Comparison of ENCODE assay signal across 23 cellular contexts in the genomic region with DNA sequence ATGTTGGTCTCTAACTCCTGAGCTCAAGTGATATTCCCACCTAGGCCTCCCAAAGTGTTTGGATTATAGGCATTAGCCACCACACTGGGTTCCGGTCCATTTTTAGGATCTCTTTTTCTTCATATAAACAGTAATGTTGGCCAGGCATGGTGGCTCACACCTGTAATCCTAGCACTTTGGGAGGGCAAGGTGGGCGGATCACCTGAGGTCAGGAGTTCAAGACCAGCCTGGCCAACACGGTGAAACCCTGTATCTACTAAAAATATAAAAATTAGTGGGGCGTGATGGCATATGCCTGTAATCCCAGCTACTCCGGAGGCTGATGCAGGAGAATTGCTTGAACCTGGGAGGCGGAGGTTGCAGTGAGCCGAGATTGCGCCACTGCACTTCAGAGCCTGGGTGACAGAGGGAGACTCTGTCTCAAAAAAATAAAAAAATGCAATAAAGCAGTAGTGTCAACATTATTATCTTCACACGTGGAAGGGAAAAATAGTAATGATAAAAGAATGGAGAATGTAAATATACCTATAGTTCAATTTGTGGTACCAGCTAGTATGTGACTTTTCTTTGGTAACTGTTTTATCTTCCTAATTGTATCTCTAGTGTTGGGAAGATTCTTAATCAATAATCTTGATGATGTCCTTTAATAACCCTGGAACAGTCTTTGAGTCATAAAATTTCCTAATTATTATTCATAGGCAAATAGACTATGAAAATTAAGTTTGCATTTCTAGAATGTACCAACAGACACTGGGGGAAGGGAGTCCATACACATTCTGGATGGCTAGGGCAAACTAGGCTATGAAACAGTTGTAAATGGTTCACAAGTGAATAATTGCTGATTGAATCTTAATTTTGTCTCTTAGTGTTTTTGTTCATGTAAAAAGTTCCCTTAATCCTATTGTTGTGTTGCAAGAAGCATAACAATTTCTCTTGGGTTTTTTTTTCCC. TPM values are rescaled to one million over a fixed set of nuclear protein-coding genes. Genes with fewer than 3 reads are reported as not detected.
A peak's percentile ranks its signal among the peaks of the same experiment; 100 is the strongest.
DNase-seq lines count a peak whose midpoint lies in the region; ATAC-seq, FAIRE-seq and TF ChIP-seq lines count a peak whose summit lies in the region.
"Had no signal": no experiment of that assay in that cellular context is flagged by ENCODE, and none has a peak within 500 bp of the region (broad histone marks: within the 10 kb centered on the region; RNA-seq: fewer than 3 reads in every experiment).

No MANE protein-coding gene starts in this region.

- BruUV-seq in HepG2 (replicated peaks; lab: Mats Ljungman, UMichigan) = no TSS peak
- no TSS peak for BruUV-seq in K562 (replicated peaks; lab: Mats Ljungman, UMichigan)

- TF ChIP-seq RAD21 in HepG2 (CRISPR knock-in tag; IDR thresholded peaks at IDR 0.05) (no peak), K562 (CRISPR knock-in tag; conservative IDR thresholded peaks at IDR 0.05 in 1 of 2, IDR thresholded peaks at IDR 0.05 in 1 of 2) (no peak)

- peaks cover 18% of the 10 kb centered on the region for H4K20me1 ChIP-seq in HepG2 (ENCODE audit: insufficient read depth, low read length)
- no peaks in the 10 kb centered on the region for H4K20me1 ChIP-seq in K562 (replicated peaks; ENCODE audit: control insufficient read depth, insufficient read depth, low read length)

- DNase-seq in HepG2 (ENCODE audit: low spot score) (no peak), right lobe of liver (no peak), K562 (ENCODE audit: extremely low read depth in 1 of 4, low spot score in 3 of 4) (no peak), lower lobe of right lung (no peak), EL (no peak)
- DNase-seq in naive thymus-derived CD8-positive, alpha-beta T cell = no peak
- DNase-seq: ACHN; activated CD4-positive, CD25-positive, alpha-beta regulatory T cell; activated naive CD4-positive, alpha-beta T cell treated with anti-CD3 and anti-CD28 coated beads, Interleukin-2, amount 50 U/mL, for 16 hours; C1 segment of cervical spinal cord; KBM-7; NCI-H1048; NCI-H2029; RPMI8226; uterus had no signal

- no peak overlapping the region for H2AFZ ChIP-seq in HepG2 (ENCODE audit: low read length)
- H2AFZ ChIP-seq in K562 (ENCODE audit: low read depth, low read length) = no peak overlapping the region
- H2AFZ ChIP-seq: neural progenitor cell had no signal

- no peaks in the 10 kb centered on the region for H3K9me3 Mint-ChIP-seq in naive thymus-derived CD8-positive, alpha-beta T cell
- H3K9me3 Mint-ChIP-seq: central memory CD8-positive, alpha-beta T cell; neural progenitor cell had no signal

- H3K36me3 ChIP-seq in HepG2 (replicated peaks in 1 of 2; ENCODE audit: control insufficient read depth in 1 of 2, insufficient read depth in 2 of 2, low read length in 2 of 2) = peaks cover 3 to 19% of the 10 kb centered on the region in 2 experiments
- H3K36me3 ChIP-seq in right lobe of liver = no peaks in the 10 kb centered on the region
- peaks cover 37% of the 10 kb centered on the region for H3K36me3 ChIP-seq in K562 (ENCODE audit: control insufficient read depth, insufficient read depth, low read length)
- no peaks in the 10 kb centered on the region for H3K36me3 ChIP-seq in lower lobe of right lung
- H3K36me3 ChIP-seq: prostate gland had no signal

- H3K9me3 ChIP-seq in HepG2 (ENCODE audit: low read length) (no peaks in the 10 kb centered on the region), right lobe of liver (no peaks in the 10 kb centered on the region), K562 (replicated peaks; ENCODE audit: control insufficient read depth, insufficient read depth, low read depth, low read length) (no peaks in the 10 kb centered on the region), lower lobe of right lung (no peaks in the 10 kb centered on the region)
- H3K9me3 ChIP-seq: prostate gland, uterus had no signal

- intact Hi-C loops in HepG2 (cut with micrococcal nuclease; ENCODE audit: unreplicated experiment) = no loop called here
- intact Hi-C loops in right lobe of liver (cut with DNase I) = no loop called here
- intact Hi-C loops in K562 (cut with micrococcal nuclease) = loop anchor here (5.0 kb wide), 1 partner anchor 43 kb away; a partner anchor contains a TSS
- intact Hi-C loops in lower lobe of right lung (cut with DNase I) = no loop called here

- H3K36me3 Mint-ChIP-seq in naive thymus-derived CD8-positive, alpha-beta T cell = peaks cover 0 to 23% (median 2%) of the 10 kb centered on the region in 3 donors

- 71% methylated on average over 9 of the region's 9 CpGs for WGBS in HepG2 (ENCODE audit: low lambda C conversion rate)
- 83% methylated on average over 7 of the region's 9 CpGs for WGBS in right lobe of liver (ENCODE audit: insufficient coverage, low coverage, low lambda C conversion rate, missing lambda C conversion rate)
- WGBS in K562 (ENCODE audit: insufficient coverage, low coverage, missing lambda C conversion rate) = 65% methylated on average over 9 of the region's 9 CpGs

- H3K27ac ChIP-seq in HepG2 (ENCODE audit: extremely low read length, insufficient read depth, low read length) (no peak overlapping the region), right lobe of liver (no peak overlapping the region), K562 (ENCODE audit: extremely low read depth, low read depth, low read length) (peak overlapping the region; percentile 55; the same call in 2 of the 3 replicates), lower lobe of right lung (peak overlapping the region; percentile 26)
- H3K27ac ChIP-seq: prostate gland, uterus had no signal

- POLR2A ChIA-PET in HepG2 (lab: Yijun Ruan, JAX) = interaction anchor here (2.6 to 5.1 kb wide), 2 partner anchors 9 to 12 kb away, joined by 13 to 53 read pairs; no protein-coding TSS in a partner anchor
- POLR2A ChIA-PET in K562 (lab: Yijun Ruan, JAX) = interaction anchor here (1.3 to 2.8 kb wide), 2 partner anchors 10 to 36 kb away, joined by 3 to 10 read pairs; no protein-coding TSS in a partner anchor
- POLR2A ChIA-PET in naive thymus-derived CD8-positive, alpha-beta T cell (lab: Charles Lee) = interaction anchor here (1.0 kb wide), 1 partner anchor 55 kb away, joined by 4 read pairs; no protein-coding TSS in a partner anchor

- TF ChIP-seq EP300 in HepG2 (IDR thresholded peaks at IDR 0.05; ENCODE audit: low read depth in 2 of 2, low read length in 2 of 2) = no peak
- TF ChIP-seq EP300 in HepG2 (CRISPR knock-in tag; IDR thresholded peaks at IDR 0.05; ENCODE audit: borderline replicate concordance) = no peak
- TF ChIP-seq EP300 in K562 (IDR thresholded peaks at IDR 0.05; ENCODE audit: low read length) = no peak

- no peaks in the 10 kb centered on the region for H3K9me1 ChIP-seq in K562 (ENCODE audit: control insufficient read depth, insufficient read depth, low read length)

- peaks cover 8 to 41% (median 38%) of the 10 kb centered on the region in 4 donors for H3K4me1 Mint-ChIP-seq in naive thymus-derived CD8-positive, alpha-beta T cell

- H3K4me3 Mint-ChIP-seq in naive thymus-derived CD8-positive, alpha-beta T cell = peak overlapping the region in 1 of 10 donors; percentile 14
- H3K4me3 Mint-ChIP-seq: central memory CD8-positive, alpha-beta T cell; neural progenitor cell had no signal

- peak overlapping the region in 1 of 10 donors; percentile 9 for H3K27ac Mint-ChIP-seq in naive thymus-derived CD8-positive, alpha-beta T cell
- H3K27ac Mint-ChIP-seq: neural progenitor cell had no signal

- FAIRE-seq in HepG2 (lab: Jason Lieb, UNC) = no peak
- no peak for FAIRE-seq in K562 (lab: Jason Lieb, UNC)
- FAIRE-seq: astrocyte had no signal

- H3K27me3 ChIP-seq in HepG2 (ENCODE audit: control insufficient read depth in 1 of 2, insufficient read depth in 2 of 2, low read length in 2 of 2) (no peaks in the 10 kb centered on the region; a peak in 1 of 5 replicates), right lobe of liver (no peaks in the 10 kb centered on the region), K562 (ENCODE audit: control insufficient read depth in 2 of 2, insufficient read depth in 2 of 2, low read length in 2 of 2) (no peaks in the 10 kb centered on the region), lower lobe of right lung (ENCODE audit: low read depth) (peaks cover 4% of the 10 kb centered on the region)
- H3K27me3 ChIP-seq: neural progenitor cell, uterus had no signal

- in situ Hi-C loops in HepG2 (cut with HindIII; ENCODE audit: extremely low pct_ligation_motif_present, low pct_unique_long_range_greater_than_20kb) = loop anchor here (25.0 kb wide), 1 partner anchor 98 kb away; no protein-coding TSS in a partner anchor
- in situ Hi-C loops in K562 (cut with MboI) = loop anchor here (10.0 kb wide), 1 partner anchor 250 kb away; no protein-coding TSS in a partner anchor

- TF ChIP-seq CTCF in HepG2 (CRISPR knock-in tag; IDR thresholded peaks at IDR 0.05) = no peak
- no peak for TF ChIP-seq CTCF in right lobe of liver (IDR thresholded peaks at IDR 0.05)
- TF ChIP-seq CTCF in K562 (IDR thresholded peaks at IDR 0.05 in 2 of 3, conservative IDR thresholded peaks at IDR 0.05 in 1 of 3; ENCODE audit: insufficient read depth in 2 of 3, low read depth in 1 of 3, low read length in 3 of 3) = no peak
- TF ChIP-seq CTCF in lower lobe of right lung (IDR thresholded peaks at IDR 0.05) = no peak

- TF ChIP-seq POLR2A in HepG2 (IDR thresholded peaks at IDR 0.05; ENCODE audit: insufficient read depth in 1 of 2, low read depth in 2 of 2, low read length in 2 of 2) (no peak), right lobe of liver (IDR thresholded peaks at IDR 0.05) (no peak), K562 (conservative IDR thresholded peaks at IDR 0.05) (no peak)

- no peaks in the 10 kb centered on the region for H3K27me3 Mint-ChIP-seq in naive thymus-derived CD8-positive, alpha-beta T cell
- H3K27me3 Mint-ChIP-seq: central memory CD8-positive, alpha-beta T cell had no signal

- peaks cover 81% of the 10 kb centered on the region for H3K4me1 ChIP-seq in HepG2 (ENCODE audit: insufficient read depth, low read length)
- H3K4me1 ChIP-seq in right lobe of liver = peaks cover 0 to 21% (median 8%) of the 10 kb centered on the region in 4 donors
- H3K4me1 ChIP-seq in K562 (replicated peaks in 1 of 2; ENCODE audit: control insufficient read depth in 2 of 2, insufficient read depth in 2 of 2, low read length in 2 of 2) = peaks cover 42 to 51% of the 10 kb centered on the region in 2 experiments
- H3K4me1 ChIP-seq in lower lobe of right lung = peaks cover 17% of the 10 kb centered on the region
- H3K4me1 ChIP-seq: uterus had no signal

- H3K79me2 ChIP-seq in HepG2 (ENCODE audit: insufficient read depth, low read length) (peaks cover 80% of the 10 kb centered on the region), K562 (ENCODE audit: control insufficient read depth, insufficient read depth, low read length) (peaks cover 86% of the 10 kb centered on the region)

- peak overlapping the region; percentile 23 for H3K4me2 ChIP-seq in HepG2 (ENCODE audit: low read depth, low read length)
- no peak overlapping the region for H3K4me2 ChIP-seq in K562 (ENCODE audit: insufficient read depth, low read length)

- CTCF ChIA-PET in HepG2 (lab: Yijun Ruan, JAX; ENCODE audit: low intra/inter-chr PET ratio, low total read pairs) = no interaction called here
- CTCF ChIA-PET in K562 (lab: Yijun Ruan, JAX; ENCODE audit: low intra/inter-chr PET ratio) = no interaction called here

- H3K9ac ChIP-seq in HepG2 (ENCODE audit: insufficient read depth, low read depth, low read length) (no peak overlapping the region), K562 (ENCODE audit: insufficient read depth in 1 of 2, low read depth in 2 of 2, low read length in 2 of 2) (peak overlapping the region in 1 of 2 experiments; percentile 4; a peak in 1 of 4 replicates)
- H3K9ac ChIP-seq: neural progenitor cell had no signal

- H3K4me3 ChIP-seq in HepG2 (replicated peaks in 1 of 3; ENCODE audit: insufficient read depth in 1 of 3, low read depth in 2 of 3, low read length in 3 of 3) (no peak overlapping the region), right lobe of liver (no peak overlapping the region), K562 (no peak overlapping the region), lower lobe of right lung (peak overlapping the region; percentile 93)
- H3K4me3 ChIP-seq: prostate gland, uterus had no signal

- ATAC-seq in HepG2 = no peak
- ATAC-seq in right lobe of liver = no peak
- no peak for ATAC-seq in K562
- ATAC-seq in lower lobe of right lung = no peak
- ATAC-seq in GM21447 (IDR thresholded peaks at IDR 0.05; ENCODE audit: unreplicated experiment) = no peak
- no peak for ATAC-seq in naive thymus-derived CD8-positive, alpha-beta T cell
- ATAC-seq in HG02642 (IDR thresholded peaks at IDR 0.05; ENCODE audit: poor library complexity, unreplicated experiment) = no peak
- ATAC-seq: left lobe of liver, SK-N-SH treated with all-trans-retinoic acid at 6 μM for 48 hours had no signal

RNA-seq across cellular contexts. Expression of a gene that starts 3.6 kb away (rescaled TPM):
- 22.2 and 26.6 TPM in 2 replicates for total RNA-seq in HepG2 (2016; rRNA removed; fragmentation: Illumina TruSeq; extraction: Trizol)
- 1.9 TPM in 2 replicates for total RNA-seq in HepG2 (2016; cell fraction: cytosol; rRNA removed; fragmentation: Illumina TruSeq; extraction: Trizol; ENCODE audit: low read depth)
- 21.4 and 26.1 TPM in 2 replicates for total RNA-seq in HepG2 (2016; cell fraction: insoluble cytoplasmic fraction; rRNA removed; fragmentation: Illumina TruSeq; extraction: Trizol)
- total RNA-seq in HepG2 (2016; cell fraction: membrane; rRNA removed; fragmentation: Illumina TruSeq; extraction: Trizol) = 10.5 and 11.8 TPM in 2 replicates
- 12.5 and 14.9 TPM in 2 replicates for total RNA-seq in HepG2 (2016; cell fraction: nucleus; rRNA removed; fragmentation: Illumina TruSeq; extraction: Trizol)
- polyA plus RNA-seq in HepG2 (2011; rRNA removed) = 6.0 and 6.9 TPM in 2 replicates
- 2.8 and 4.1 TPM in 2 replicates for polyA plus RNA-seq in HepG2 (2011; cell fraction: cytosol; rRNA removed)
- 2.6 and 3.1 TPM in 2 replicates for polyA plus RNA-seq in HepG2 (2011; cell fraction: nucleus; rRNA removed)
- 4.6 and 4.9 TPM in 2 replicates for polyA plus RNA-seq in HepG2 (2012)
- polyA plus RNA-seq in HepG2 (2016; cell fraction: cytosol; fragmentation: Illumina TruSeq; extraction: Trizol; ENCODE audit: low read depth) = 0.35 and 0.57 TPM in 2 replicates
- polyA plus RNA-seq in HepG2 (2016; cell fraction: insoluble cytoplasmic fraction; fragmentation: Illumina TruSeq; extraction: Trizol; ENCODE audit: low read depth) = 8.8 and 9.1 TPM in 2 replicates
- polyA plus RNA-seq in HepG2 (2016; cell fraction: membrane; fragmentation: Illumina TruSeq; extraction: Trizol; ENCODE audit: low read depth) = 2.6 and 2.7 TPM in 2 replicates
- polyA plus RNA-seq in HepG2 (2016; cell fraction: nucleus; fragmentation: Illumina TruSeq; extraction: Trizol; ENCODE audit: insufficient read depth, low read depth) = 13.0 and 13.3 TPM in 2 replicates
- polyA minus RNA-seq in HepG2 (2011; rRNA and poly(A)+ RNA removed; ENCODE audit: low replicate concordance) = 3.1 and 8.3 TPM in 2 replicates
- polyA minus RNA-seq in HepG2 (2011; cell fraction: cytosol; rRNA and poly(A)+ RNA removed) = 22.0 and 24.4 TPM in 2 replicates
- 10.6 and 14.4 TPM in 2 replicates for polyA minus RNA-seq in HepG2 (2011; cell fraction: nucleus; rRNA and poly(A)+ RNA removed)
- total RNA-seq in right lobe of liver = 10 to 100 TPM in 2 of 6 experiments, 1 to 10 TPM in 4; 6.6 to 11.1 (median 8.5) TPM
- 9.8 and 24.9 TPM in 2 replicates for total RNA-seq in K562 (2011; cell fraction: chromatin; rRNA removed; ENCODE audit: low replicate concordance)
- total RNA-seq in K562 (2011; cell fraction: nucleolus; rRNA removed) = 5.3 and 6.2 TPM in 2 replicates
- total RNA-seq in K562 (2011; cell fraction: nucleoplasm; rRNA removed) = 12.7 and 15.3 TPM in 2 replicates
- total RNA-seq in K562 (2014; rRNA removed) = 5.5 and 5.9 TPM in 2 replicates
- 10.4 and 12.7 TPM in 2 replicates for total RNA-seq in K562 (2014; rRNA removed; fragmentation: Illumina TruSeq; extraction: Trizol)
- total RNA-seq in K562 (2015; rRNA removed; fragmentation: Illumina TruSeq; extraction: Trizol) = 9.0 and 9.8 TPM in 2 replicates
- 12.0 and 12.3 TPM in 2 replicates for total RNA-seq in K562 (2021)
- polyA plus RNA-seq in K562 (2011; rRNA removed) = 4.5 and 5.3 TPM in 2 replicates
- 1.5 and 2.7 TPM in 2 replicates for polyA plus RNA-seq in K562 (2011; cell fraction: cytosol; rRNA removed)
- polyA plus RNA-seq in K562 (2011; cell fraction: nucleus; rRNA removed) = 1.9 and 2.6 TPM in 2 replicates
- 0.96 and 1.2 TPM in 2 replicates for polyA plus RNA-seq in K562 (2012)
- polyA plus RNA-seq in K562 (2014; fragmentation: Illumina TruSeq; extraction: Trizol) = 1.7 and 2.5 TPM in 2 replicates
- polyA plus RNA-seq in K562 (2014; fragmentation: Nextera tagmentation; extraction: Ambion mirVana) = 1 to 10 TPM; 2.7 to 7.4 TPM
- 2.5 and 2.6 TPM in 2 replicates for polyA plus RNA-seq in K562 (2014; rRNA removed)
- 10.1 and 10.3 TPM in 2 replicates for polyA minus RNA-seq in K562 (2011; rRNA and poly(A)+ RNA removed)
- 5.6 and 5.7 TPM in 2 replicates for polyA minus RNA-seq in K562 (2011; cell fraction: cytosol; rRNA and poly(A)+ RNA removed)
- 2.2 and 3.1 TPM in 2 replicates for polyA minus RNA-seq in K562 (2011; cell fraction: nucleus; rRNA and poly(A)+ RNA removed)
- total RNA-seq in lower lobe of right lung = 32.5 TPM
- total RNA-seq in naive thymus-derived CD8-positive, alpha-beta T cell = 10 to 100 TPM in 1 of 2 experiments, 1 to 10 TPM in 1; 9.4 to 12.0 TPM
- 1 to 10 TPM in 2 of 3 donors, under 1 TPM in 1; 0.49 to 2.0 (median 1.4) TPM for polyA plus RNA-seq in naive thymus-derived CD8-positive, alpha-beta T cell

RNA-seq across cellular contexts. Expression of a gene that starts 43.7 kb away (rescaled TPM):
- total RNA-seq in HepG2 (2016; rRNA removed; fragmentation: Illumina TruSeq; extraction: Trizol) (not detected in 2 replicates), right lobe of liver (10 to 100 TPM in 2 of 6 experiments, 1 to 10 TPM in 4; 4.8 to 13.8 (median 8.9) TPM), K562 (2014; rRNA removed) (22.3 and 28.3 TPM in 2 replicates), K562 (2014; rRNA removed; fragmentation: Illumina TruSeq; extraction: Trizol) (9.2 and 15.5 TPM in 2 replicates), K562 (2015; rRNA removed; fragmentation: Illumina TruSeq; extraction: Trizol) (12.8 and 13.3 TPM in 2 replicates), K562 (2021) (43.3 and 46.1 TPM in 2 replicates), lower lobe of right lung (11.0 TPM)
- not detected in 2 replicates for total RNA-seq in HepG2 (2016; cell fraction: cytosol; rRNA removed; fragmentation: Illumina TruSeq; extraction: Trizol; ENCODE audit: low read depth)
- total RNA-seq in HepG2 (2016; cell fraction: insoluble cytoplasmic fraction; rRNA removed; fragmentation: Illumina TruSeq; extraction: Trizol) = not detected in 2 replicates
- not detected in 2 replicates for total RNA-seq in HepG2 (2016; cell fraction: membrane; rRNA removed; fragmentation: Illumina TruSeq; extraction: Trizol)
- not detected in 2 replicates for total RNA-seq in HepG2 (2016; cell fraction: nucleus; rRNA removed; fragmentation: Illumina TruSeq; extraction: Trizol)
- polyA plus RNA-seq in HepG2 (2011; rRNA removed) (0.18 and 0.26 TPM in 2 replicates), K562 (2011; rRNA removed) (48.8 and 65.1 TPM in 2 replicates), K562 (2014; fragmentation: Illumina TruSeq; extraction: Trizol) (21.4 and 23.4 TPM in 2 replicates), K562 (2014; fragmentation: Nextera tagmentation; extraction: Ambion mirVana) (1 to 10 TPM; 3.3 to 3.8 TPM), K562 (2014; rRNA removed) (62.7 and 66.4 TPM in 2 replicates)
- 0.05 TPM in 2 replicates for polyA plus RNA-seq in HepG2 (2011; cell fraction: cytosol; rRNA removed)
- polyA plus RNA-seq in HepG2 (2011; cell fraction: nucleus; rRNA removed) = 1.9 and 2.1 TPM in 2 replicates
- 0.11 and 0.36 TPM in 2 replicates for polyA plus RNA-seq in HepG2 (2012)
- not detected in 2 replicates for polyA plus RNA-seq in HepG2 (2016; cell fraction: cytosol; fragmentation: Illumina TruSeq; extraction: Trizol; ENCODE audit: low read depth)
- not detected in 2 replicates for polyA plus RNA-seq in HepG2 (2016; cell fraction: insoluble cytoplasmic fraction; fragmentation: Illumina TruSeq; extraction: Trizol; ENCODE audit: low read depth)
- polyA plus RNA-seq in HepG2 (2016; cell fraction: membrane; fragmentation: Illumina TruSeq; extraction: Trizol; ENCODE audit: low read depth) = not detected in 2 replicates
- polyA plus RNA-seq in HepG2 (2016; cell fraction: nucleus; fragmentation: Illumina TruSeq; extraction: Trizol; ENCODE audit: insufficient read depth, low read depth) = 0.13 TPM in 1 of 2 replicates, not detected in the other
- polyA minus RNA-seq in HepG2 (2011; rRNA and poly(A)+ RNA removed; ENCODE audit: low replicate concordance) = 0.42 TPM in 1 of 2 replicates, not detected in the other
- polyA minus RNA-seq in HepG2 (2011; cell fraction: cytosol; rRNA and poly(A)+ RNA removed) = not detected in 2 replicates
- polyA minus RNA-seq in HepG2 (2011; cell fraction: nucleus; rRNA and poly(A)+ RNA removed) = 0.37 and 0.52 TPM in 2 replicates
- 220 and 451 TPM in 2 replicates for total RNA-seq in K562 (2011; cell fraction: chromatin; rRNA removed; ENCODE audit: low replicate concordance)
- 258 and 278 TPM in 2 replicates for total RNA-seq in K562 (2011; cell fraction: nucleolus; rRNA removed)
- total RNA-seq in K562 (2011; cell fraction: nucleoplasm; rRNA removed) = 187 and 217 TPM in 2 replicates
- polyA plus RNA-seq in K562 (2011; cell fraction: cytosol; rRNA removed) = 23.4 and 24.4 TPM in 2 replicates
- polyA plus RNA-seq in K562 (2011; cell fraction: nucleus; rRNA removed) = 468 and 642 TPM in 2 replicates
- 23.3 and 29.2 TPM in 2 replicates for polyA plus RNA-seq in K562 (2012)
- polyA minus RNA-seq in K562 (2011; rRNA and poly(A)+ RNA removed) = 12.5 and 15.4 TPM in 2 replicates
- 15.8 and 20.2 TPM in 2 replicates for polyA minus RNA-seq in K562 (2011; cell fraction: cytosol; rRNA and poly(A)+ RNA removed)
- polyA minus RNA-seq in K562 (2011; cell fraction: nucleus; rRNA and poly(A)+ RNA removed) = 65.3 and 73.8 TPM in 2 replicates
- not detected for total RNA-seq in naive thymus-derived CD8-positive, alpha-beta T cell
- 1 to 10 TPM in 1 of 3 donors, under 1 TPM in 2; 0.53 to 2.4 (median 0.98) TPM for polyA plus RNA-seq in naive thymus-derived CD8-positive, alpha-beta T cell

RNA-seq across cellular contexts. Expression of a gene that starts 59.9 kb away (rescaled TPM):
- total RNA-seq in HepG2 (2016; rRNA removed; fragmentation: Illumina TruSeq; extraction: Trizol) (5.9 and 7.2 TPM in 2 replicates), right lobe of liver (1 to 10 TPM in 1 of 6 experiments, under 1 TPM in 5; 0.31 to 1.4 (median 0.60) TPM), K562 (2014; rRNA removed) (2.3 and 2.9 TPM in 2 replicates), K562 (2014; rRNA removed; fragmentation: Illumina TruSeq; extraction: Trizol) (0.47 and 0.64 TPM in 2 replicates), K562 (2015; rRNA removed; fragmentation: Illumina TruSeq; extraction: Trizol) (0.34 and 0.36 TPM in 2 replicates), K562 (2021) (1.5 and 2.0 TPM in 2 replicates), lower lobe of right lung (3.9 TPM)
- 3.6 and 4.1 TPM in 2 replicates for total RNA-seq in HepG2 (2016; cell fraction: cytosol; rRNA removed; fragmentation: Illumina TruSeq; extraction: Trizol; ENCODE audit: low read depth)
- 7.0 and 8.2 TPM in 2 replicates for total RNA-seq in HepG2 (2016; cell fraction: insoluble cytoplasmic fraction; rRNA removed; fragmentation: Illumina TruSeq; extraction: Trizol)
- 6.0 and 7.8 TPM in 2 replicates for total RNA-seq in HepG2 (2016; cell fraction: membrane; rRNA removed; fragmentation: Illumina TruSeq; extraction: Trizol)
- 3.0 and 4.1 TPM in 2 replicates for total RNA-seq in HepG2 (2016; cell fraction: nucleus; rRNA removed; fragmentation: Illumina TruSeq; extraction: Trizol)
- polyA plus RNA-seq in HepG2 (2011; rRNA removed) (7.9 and 8.0 TPM in 2 replicates), K562 (2011; rRNA removed) (0.65 and 1.1 TPM in 2 replicates), K562 (2014; fragmentation: Illumina TruSeq; extraction: Trizol) (0.25 and 1.5 TPM in 2 replicates), K562 (2014; fragmentation: Nextera tagmentation; extraction: Ambion mirVana) (under 1 TPM; 0.15 to 0.20 TPM), K562 (2014; rRNA removed) (0.40 and 2.1 TPM in 2 replicates)
- polyA plus RNA-seq in HepG2 (2011; cell fraction: cytosol; rRNA removed) = 6.7 and 10.5 TPM in 2 replicates
- polyA plus RNA-seq in HepG2 (2011; cell fraction: nucleus; rRNA removed) = 4.6 and 7.3 TPM in 2 replicates
- polyA plus RNA-seq in HepG2 (2012) = 3.8 and 5.2 TPM in 2 replicates
- polyA plus RNA-seq in HepG2 (2016; cell fraction: cytosol; fragmentation: Illumina TruSeq; extraction: Trizol; ENCODE audit: low read depth) = 6.8 and 7.0 TPM in 2 replicates
- polyA plus RNA-seq in HepG2 (2016; cell fraction: insoluble cytoplasmic fraction; fragmentation: Illumina TruSeq; extraction: Trizol; ENCODE audit: low read depth) = 6.9 and 7.1 TPM in 2 replicates
- polyA plus RNA-seq in HepG2 (2016; cell fraction: membrane; fragmentation: Illumina TruSeq; extraction: Trizol; ENCODE audit: low read depth) = 5.1 and 6.4 TPM in 2 replicates
- polyA plus RNA-seq in HepG2 (2016; cell fraction: nucleus; fragmentation: Illumina TruSeq; extraction: Trizol; ENCODE audit: insufficient read depth, low read depth) = 3.6 and 6.6 TPM in 2 replicates
- polyA minus RNA-seq in HepG2 (2011; rRNA and poly(A)+ RNA removed; ENCODE audit: low replicate concordance) = 0.07 and 10.0 TPM in 2 replicates
- polyA minus RNA-seq in HepG2 (2011; cell fraction: cytosol; rRNA and poly(A)+ RNA removed) = 2.9 and 4.1 TPM in 2 replicates
- 2.9 and 4.1 TPM in 2 replicates for polyA minus RNA-seq in HepG2 (2011; cell fraction: nucleus; rRNA and poly(A)+ RNA removed)
- 2.3 and 2.5 TPM in 2 replicates for total RNA-seq in K562 (2011; cell fraction: chromatin; rRNA removed; ENCODE audit: low replicate concordance)
- total RNA-seq in K562 (2011; cell fraction: nucleolus; rRNA removed) = 0.26 and 1.0 TPM in 2 replicates
- 1.8 and 2.7 TPM in 2 replicates for total RNA-seq in K562 (2011; cell fraction: nucleoplasm; rRNA removed)
- 1.2 and 2.1 TPM in 2 replicates for polyA plus RNA-seq in K562 (2011; cell fraction: cytosol; rRNA removed)
- 0.27 and 0.70 TPM in 2 replicates for polyA plus RNA-seq in K562 (2011; cell fraction: nucleus; rRNA removed)
- polyA plus RNA-seq in K562 (2012) = 0.87 and 1.4 TPM in 2 replicates
- polyA minus RNA-seq in K562 (2011; rRNA and poly(A)+ RNA removed) = 0.06 and 0.63 TPM in 2 replicates
- polyA minus RNA-seq in K562 (2011; cell fraction: cytosol; rRNA and poly(A)+ RNA removed) = not detected in 2 replicates
- 0.22 and 1.2 TPM in 2 replicates for polyA minus RNA-seq in K562 (2011; cell fraction: nucleus; rRNA and poly(A)+ RNA removed)
- 10 to 100 TPM; 77.4 to 89.9 TPM for total RNA-seq in naive thymus-derived CD8-positive, alpha-beta T cell
- 10 to 100 TPM; 33.5 to 51.5 (median 39.9) TPM for polyA plus RNA-seq in naive thymus-derived CD8-positive, alpha-beta T cell

Comparison
In these comparisons a context has a peak if more than half of its experiments do, and no peak if none do; other contexts are left out.
1. H3K27ac ChIP-seq: peak in K562 (single experiment) and lower lobe of right lung (single experiment); none in HepG2 (single experiment) and right lobe of liver (0 of 3).
2. RNA of a gene that starts 59.9 kb away (total RNA-seq): 77.4 to 89.9 TPM in naive thymus-derived CD8-positive, alpha-beta T cell; 3.0 to 8.2 TPM in HepG2, 3.9 TPM in lower lobe of right lung (single experiment), 0.26 to 2.9 TPM in K562 and 0.31 to 1.4 TPM in right lobe of liver; every median in the first group is over 4 times any median in the second.